ENCODE assay signal across 22 cellular contexts in genomic region chr4:177673980-177674504, GRCh38.
"Had no signal": no experiment of that assay in that cellular context is flagged by ENCODE, and none has a peak within 500 bp of the region (broad histone marks: within the 10 kb centered on the region; RNA-seq: fewer than 3 reads in every experiment).

No MANE protein-coding gene starts in this region.

- H3K36me3 ChIP-seq: brain microvascular endothelial cell, tibial nerve had no signal

- H3K4me3 Mint-ChIP-seq: activated CD4-positive, alpha-beta T cell treated with anti-CD3 and anti-CD28 coated beads, Interleukin-2, amount 10 ng/mL, durations not matched to agents 24 days and 14 days; activated CD8-positive, alpha-beta T cell treated with anti-CD3 and anti-CD28 coated beads for 36 hours; activated naive CD8-positive, alpha-beta T cell treated with anti-CD3 and anti-CD28 coated beads for 36 hours; activated T-helper 17 cell treated with anti-CD3 and anti-CD28 coated beads, Interleukin-2, amount 50 U/mL, for 72 hours; naive B cell; neural crest cell; stimulated activated naive CD8-positive, alpha-beta T cell treated with anti-CD3 and anti-CD28 coated beads, Interleukin-15, Interleukin-2, amounts not matched to agents 100 ng/mL and 50 ng/mL, for 24 hours; T-cell had no signal

- H3K4me3 ChIP-seq: lung, mucosa of descending colon, tibial nerve had no signal

- H3K27me3 ChIP-seq: brain microvascular endothelial cell, tibial nerve had no signal

- H3K27ac ChIP-seq: brain microvascular endothelial cell, tibial nerve had no signal

- ATAC-seq: activated CD8-positive, alpha-beta T cell treated with anti-CD3 and anti-CD28 coated beads for 36 hours; activated T-helper 17 cell treated with anti-CD3 and anti-CD28 coated beads, Interleukin-2, amount 50 U/mL, for 72 hours; left lobe of liver; mucosa of descending colon; right cardiac atrium; T-cell had no signal

- H3K4me1 ChIP-seq: tibial nerve had no signal

- H3K9me3 ChIP-seq: mucosa of descending colon, tibial nerve had no signal

- DNase-seq: activated CD4-positive, alpha-beta T cell treated with anti-CD3 and anti-CD28 coated beads, Interleukin-2, amount 10 ng/mL, durations not matched to agents 24 days and 14 days; activated CD4-positive, CD25-positive, alpha-beta regulatory T cell; activated CD8-positive, alpha-beta T cell treated with anti-CD3 and anti-CD28 coated beads for 36 hours; activated naive CD4-positive, alpha-beta T cell; activated naive CD8-positive, alpha-beta T cell treated with anti-CD3 and anti-CD28 coated beads for 36 hours; activated T-cell treated with anti-CD3 and anti-CD28 coated beads, Interleukin-2, amount 50 U/mL, for 1 hour; brain microvascular endothelial cell; central memory CD4-positive, alpha-beta T cell; hippocampal formation; kidney; mucosa of descending colon; naive B cell; right cardiac atrium; stimulated activated CD4-positive, alpha-beta T cell treated with anti-CD3 and anti-CD28 coated beads, Interleukin-2, amount 100 ng/mL, for 24 hours; T-cell had no signal

- H3K27me3 Mint-ChIP-seq: activated CD4-positive, alpha-beta T cell treated with anti-CD3 and anti-CD28 coated beads, Interleukin-2, amount 10 ng/mL, durations not matched to agents 24 days and 14 days; activated CD8-positive, alpha-beta T cell treated with anti-CD3 and anti-CD28 coated beads for 36 hours; activated naive CD8-positive, alpha-beta T cell treated with anti-CD3 and anti-CD28 coated beads for 36 hours; activated T-helper 17 cell treated with anti-CD3 and anti-CD28 coated beads, Interleukin-2, amount 50 U/mL, for 72 hours; naive B cell; progenitor cell of endocrine pancreas; stimulated activated naive CD8-positive, alpha-beta T cell treated with anti-CD3 and anti-CD28 coated beads, Interleukin-15, Interleukin-2, amounts not matched to agents 100 ng/mL and 50 ng/mL, for 24 hours; T-cell had no signal

- H3K36me3 Mint-ChIP-seq: activated naive CD8-positive, alpha-beta T cell treated with anti-CD3 and anti-CD28 coated beads for 36 hours; naive B cell; T-cell had no signal

- H3K4me1 Mint-ChIP-seq: activated CD4-positive, alpha-beta T cell treated with anti-CD3 and anti-CD28 coated beads, Interleukin-2, amount 10 ng/mL, durations not matched to agents 24 days and 14 days; activated naive CD8-positive, alpha-beta T cell treated with anti-CD3 and anti-CD28 coated beads for 36 hours; activated T-helper 17 cell treated with anti-CD3 and anti-CD28 coated beads, Interleukin-2, amount 50 U/mL, for 72 hours; naive B cell; neural crest cell; T-cell had no signal

- H3K27ac Mint-ChIP-seq: activated CD4-positive, alpha-beta T cell treated with anti-CD3 and anti-CD28 coated beads, Interleukin-2, amount 10 ng/mL, durations not matched to agents 24 days and 14 days; activated CD8-positive, alpha-beta T cell treated with anti-CD3 and anti-CD28 coated beads for 36 hours; activated naive CD8-positive, alpha-beta T cell treated with anti-CD3 and anti-CD28 coated beads for 36 hours; activated T-helper 17 cell treated with anti-CD3 and anti-CD28 coated beads, Interleukin-2, amount 50 U/mL, for 72 hours; naive B cell; progenitor cell of endocrine pancreas; stimulated activated naive CD8-positive, alpha-beta T cell treated with anti-CD3 and anti-CD28 coated beads, Interleukin-15, Interleukin-2, amounts not matched to agents 100 ng/mL and 50 ng/mL, for 24 hours; T-cell had no signal

- H3K9me3 Mint-ChIP-seq: activated CD4-positive, alpha-beta T cell treated with anti-CD3 and anti-CD28 coated beads, Interleukin-2, amount 10 ng/mL, durations not matched to agents 24 days and 14 days; activated CD8-positive, alpha-beta T cell treated with anti-CD3 and anti-CD28 coated beads for 36 hours; activated naive CD8-positive, alpha-beta T cell treated with anti-CD3 and anti-CD28 coated beads for 36 hours; activated T-helper 17 cell treated with anti-CD3 and anti-CD28 coated beads, Interleukin-2, amount 50 U/mL, for 72 hours; neural crest cell; stimulated activated naive CD8-positive, alpha-beta T cell treated with anti-CD3 and anti-CD28 coated beads, Interleukin-15, Interleukin-2, amounts not matched to agents 100 ng/mL and 50 ng/mL, for 24 hours; T-cell had no signal
